In genomic region chr10:74118794-74119193, GRCh38 we compare ENCODE assay signal across 8 cellular contexts. TPM values are rescaled to one million over a fixed set of nuclear protein-coding genes. Genes with fewer than 3 reads are reported as not detected.
A peak's percentile ranks its signal among the peaks of the same experiment; 100 is the strongest.
DNase-seq lines count a peak whose midpoint lies in the region; ATAC-seq lines count a peak whose summit lies in the region.

No MANE protein-coding gene starts in this region.

- H3K4me3 Mint-ChIP-seq in activated naive CD4-positive, alpha-beta T cell treated with anti-CD3 and anti-CD28 coated beads for 36 hours: no peak overlapping the region
- no peak overlapping the region for H3K4me3 Mint-ChIP-seq in activated CD4-positive, alpha-beta memory T cell treated with anti-CD3 and anti-CD28 coated beads, Interleukin-2, amount 10 ng/mL, durations not matched to agents 7 days and 5 days
- H3K4me3 Mint-ChIP-seq in stimulated activated naive CD8-positive, alpha-beta T cell treated with anti-CD3 and anti-CD28 coated beads, Interleukin-15, amount 100 ng/mL, for 72 hours: no peak overlapping the region

- CTCF ChIA-PET in activated naive CD4-positive, alpha-beta T cell treated with anti-CD3 and anti-CD28 coated beads for 36 hours (lab: Charles Lee): no interaction called here
- CTCF ChIA-PET in activated CD4-positive, alpha-beta memory T cell treated with anti-CD3 and anti-CD28 coated beads, Interleukin-2, amount 10 ng/mL, durations not matched to agents 7 days and 5 days (lab: Charles Lee): interaction anchor here (1.4 to 1.5 kb wide), 2 partner anchors 15 to 115 kb away, joined by 3 to 4 read pairs; no protein-coding TSS in a partner anchor

- peak; percentile 17 for ATAC-seq in left ventricle myocardium superior
- ATAC-seq in stimulated activated naive CD8-positive, alpha-beta T cell treated with anti-CD3 and anti-CD28 coated beads, Interleukin-15, amount 100 ng/mL, for 72 hours: no peak
- no peak for ATAC-seq in HG03196 (IDR thresholded peaks at IDR 0.05; ENCODE audit: unreplicated experiment)
- ATAC-seq in GM21825 (IDR thresholded peaks at IDR 0.05; ENCODE audit: unreplicated experiment): no peak

- POLR2A ChIA-PET in activated CD4-positive, alpha-beta memory T cell treated with anti-CD3 and anti-CD28 coated beads, Interleukin-2, amount 10 ng/mL, durations not matched to agents 7 days and 5 days (lab: Charles Lee): interaction anchor here (0.9 kb wide), 1 partner anchor 11 kb away, joined by 3 read pairs; no protein-coding TSS in a partner anchor

- no peaks in the 10 kb centered on the region for H3K27me3 Mint-ChIP-seq in activated naive CD4-positive, alpha-beta T cell treated with anti-CD3 and anti-CD28 coated beads for 36 hours (ENCODE audit: low read depth)
- H3K27me3 Mint-ChIP-seq in activated CD4-positive, alpha-beta memory T cell treated with anti-CD3 and anti-CD28 coated beads, Interleukin-2, amount 10 ng/mL, durations not matched to agents 7 days and 5 days: no peaks in the 10 kb centered on the region
- H3K27me3 Mint-ChIP-seq in stimulated activated naive CD8-positive, alpha-beta T cell treated with anti-CD3 and anti-CD28 coated beads, Interleukin-15, amount 100 ng/mL, for 72 hours: no peaks in the 10 kb centered on the region

- intact Hi-C loops in activated naive CD4-positive, alpha-beta T cell treated with anti-CD3 and anti-CD28 coated beads for 36 hours (cut with micrococcal nuclease): no loop called here
- intact Hi-C loops in left ventricle myocardium superior (cut with micrococcal nuclease): no loop called here

- peaks cover 5% of the 10 kb centered on the region for H3K4me1 Mint-ChIP-seq in activated naive CD4-positive, alpha-beta T cell treated with anti-CD3 and anti-CD28 coated beads for 36 hours (ENCODE audit: low read depth)
- peaks cover 5% of the 10 kb centered on the region for H3K4me1 Mint-ChIP-seq in activated CD4-positive, alpha-beta memory T cell treated with anti-CD3 and anti-CD28 coated beads, Interleukin-2, amount 10 ng/mL, durations not matched to agents 7 days and 5 days
- H3K4me1 Mint-ChIP-seq in stimulated activated naive CD8-positive, alpha-beta T cell treated with anti-CD3 and anti-CD28 coated beads, Interleukin-15, amount 100 ng/mL, for 72 hours: peaks cover 31% of the 10 kb centered on the region

- peak overlapping the region; percentile 57 for H3K27ac Mint-ChIP-seq in activated naive CD4-positive, alpha-beta T cell treated with anti-CD3 and anti-CD28 coated beads for 36 hours
- H3K27ac Mint-ChIP-seq in activated CD4-positive, alpha-beta memory T cell treated with anti-CD3 and anti-CD28 coated beads, Interleukin-2, amount 10 ng/mL, durations not matched to agents 7 days and 5 days: peak overlapping the region; percentile 40
- peak overlapping the region; percentile 19 to 79 for H3K27ac Mint-ChIP-seq in stimulated activated naive CD8-positive, alpha-beta T cell treated with anti-CD3 and anti-CD28 coated beads, Interleukin-15, amount 100 ng/mL, for 72 hours

- no peaks in the 10 kb centered on the region for H3K9me3 Mint-ChIP-seq in activated naive CD4-positive, alpha-beta T cell treated with anti-CD3 and anti-CD28 coated beads for 36 hours
- no peaks in the 10 kb centered on the region for H3K9me3 Mint-ChIP-seq in activated CD4-positive, alpha-beta memory T cell treated with anti-CD3 and anti-CD28 coated beads, Interleukin-2, amount 10 ng/mL, durations not matched to agents 7 days and 5 days
- no peaks in the 10 kb centered on the region for H3K9me3 Mint-ChIP-seq in stimulated activated naive CD8-positive, alpha-beta T cell treated with anti-CD3 and anti-CD28 coated beads, Interleukin-15, amount 100 ng/mL, for 72 hours

- H3K36me3 Mint-ChIP-seq in activated naive CD4-positive, alpha-beta T cell treated with anti-CD3 and anti-CD28 coated beads for 36 hours (ENCODE audit: low read depth): peaks cover 49% of the 10 kb centered on the region
- H3K36me3 Mint-ChIP-seq in activated CD4-positive, alpha-beta memory T cell treated with anti-CD3 and anti-CD28 coated beads, Interleukin-2, amount 10 ng/mL, durations not matched to agents 7 days and 5 days (ENCODE audit: low read depth): peaks cover 93% of the 10 kb centered on the region

- DNase-seq in activated naive CD4-positive, alpha-beta T cell treated with anti-CD3 and anti-CD28 coated beads for 36 hours: no peak
- DNase-seq in activated naive CD4-positive, alpha-beta T cell treated with Interleukin-2 at 50 U/mL for 16 hours: no peak
- DNase-seq in activated CD4-positive, alpha-beta memory T cell treated with anti-CD3 and anti-CD28 coated beads, Interleukin-2, amount 10 ng/mL, durations not matched to agents 7 days and 5 days: no peak
- DNase-seq in left ventricle myocardium superior (no peak), NCI-H1105 treated with DMSO at 0.1 percent for 48 hours (lab: John Stamatoyannopoulos, UW) (no peak)
- no peak for DNase-seq in stimulated activated naive CD8-positive, alpha-beta T cell treated with anti-CD3 and anti-CD28 coated beads, Interleukin-15, amount 100 ng/mL, for 72 hours

RNA-seq across cellular contexts. Expression of gene AP3M1, which starts 31.8 kb away (rescaled TPM):
- 10 to 100 TPM; 39.1 to 42.1 TPM for total RNA-seq in activated naive CD4-positive, alpha-beta T cell treated with anti-CD3 and anti-CD28 coated beads for 36 hours
- total RNA-seq in activated CD4-positive, alpha-beta memory T cell treated with anti-CD3 and anti-CD28 coated beads, Interleukin-2, amount 10 ng/mL, durations not matched to agents 7 days and 5 days: 10 to 100 TPM; 41.8 to 42.2 TPM
- total RNA-seq in left ventricle myocardium superior: 27.9 TPM

RNA-seq across cellular contexts. Expression of gene ADK, which starts 32.2 kb away (rescaled TPM):
- 10 to 100 TPM; 43.4 to 43.9 TPM for total RNA-seq in activated naive CD4-positive, alpha-beta T cell treated with anti-CD3 and anti-CD28 coated beads for 36 hours
- 10 to 100 TPM; 29.3 to 31.8 TPM for total RNA-seq in activated CD4-positive, alpha-beta memory T cell treated with anti-CD3 and anti-CD28 coated beads, Interleukin-2, amount 10 ng/mL, durations not matched to agents 7 days and 5 days
- total RNA-seq in left ventricle myocardium superior: 47.2 TPM
